ENCODE assay signal across 12 cellular contexts in genomic region chr6:75291744-75292143, GRCh38.
"Had no signal": no experiment of that assay in that cellular context is flagged by ENCODE, and none has a peak within 500 bp of the region (broad histone marks: within the 10 kb centered on the region; RNA-seq: fewer than 3 reads in every experiment).

No MANE protein-coding gene starts in this region.

- H3K27me3 ChIP-seq: colonic mucosa, neural progenitor cell, tibial nerve had no signal

- H3K9ac ChIP-seq: neural progenitor cell had no signal

- ATAC-seq: natural killer cell had no signal

- H3K9me3 ChIP-seq: colonic mucosa, tibial nerve had no signal

- H3K36me3 ChIP-seq: colonic mucosa, neural progenitor cell, tibial nerve had no signal

- H3K27ac ChIP-seq: colonic mucosa had no signal

- H2AFZ ChIP-seq: neural progenitor cell had no signal

- H3K4me1 ChIP-seq: colonic mucosa had no signal

- DNase-seq: colonic mucosa; dermis blood vessel endothelial cell; effector CD4-positive, alpha-beta T cell; endodermal cell; foreskin melanocyte; immature natural killer cell; natural killer cell; small intestine; stimulated activated CD4-positive, alpha-beta T cell treated with anti-CD3 and anti-CD28 coated beads, Interleukin-12 subunit alpha, Interleukin-12 subunit beta, amount 100 ng/mL, for 4 hours; stimulated activated naive CD4-positive, alpha-beta T cell treated with Interleukin-2 at 50 U/mL for 16 hours had no signal

- H3K4me3 ChIP-seq: colonic mucosa, neural progenitor cell, tibial nerve had no signal
